28 cellular contexts compared by ENCODE assay signal in genomic region chr9:34451135-34451534, GRCh38. TPM values are rescaled to one million over a fixed set of nuclear protein-coding genes. Genes with fewer than 3 reads are reported as not detected.
DNase-seq lines count a peak whose midpoint lies in the region; ATAC-seq and TF ChIP-seq lines count a peak whose summit lies in the region.
"Had no signal": no experiment of that assay in that cellular context is flagged by ENCODE, and none has a peak within 500 bp of the region (broad histone marks: within the 10 kb centered on the region; RNA-seq: fewer than 3 reads in every experiment).

No MANE protein-coding gene starts in this region.

- H3K27me3 ChIP-seq in left ventricle myocardium inferior (ENCODE audit: low read depth) (no peaks in the 10 kb centered on the region), gastrocnemius medialis (no peaks in the 10 kb centered on the region)
- H3K27me3 ChIP-seq: uterus had no signal

- peak in 1 of 2 donors; percentile 20 for ATAC-seq in gastrocnemius medialis
- ATAC-seq: effector memory CD8-positive, alpha-beta T cell had no signal

- H3K27ac Mint-ChIP-seq in activated T-cell treated with anti-CD3 and anti-CD28 coated beads, Interleukin-2, amount 50 U/mL, for 24 hours = peak overlapping the region; percentile 11
- H3K27ac Mint-ChIP-seq in brain = peak overlapping the region in 3 of 5 experiments; percentile 40 to 70 (median 41)
- H3K27ac Mint-ChIP-seq: activated naive CD8-positive, alpha-beta T cell treated with anti-CD3 and anti-CD28 coated beads for 36 hours; activated T-helper 1 cell treated with anti-CD3 and anti-CD28 coated beads, Interleukin-12 subunit alpha, Interleukin-12 subunit beta, Interleukin-2, Interleukin-4 antibody, amounts not matched to agents 30 ng/mL and 10 ng/mL and 1 ng/mL, durations not matched to agents 14 hours and 24 hours and 36 hours; effector memory CD8-positive, alpha-beta T cell had no signal

- H3K9me3 Mint-ChIP-seq in activated T-cell treated with anti-CD3 and anti-CD28 coated beads, Interleukin-2, amount 50 U/mL, for 24 hours = no peaks in the 10 kb centered on the region
- H3K9me3 Mint-ChIP-seq in brain = peaks cover 0 to 7% (median 0%) of the 10 kb centered on the region in 5 experiments
- H3K9me3 Mint-ChIP-seq: activated naive CD8-positive, alpha-beta T cell treated with anti-CD3 and anti-CD28 coated beads for 36 hours; activated T-helper 1 cell treated with anti-CD3 and anti-CD28 coated beads, Interleukin-12 subunit alpha, Interleukin-12 subunit beta, Interleukin-2, Interleukin-4 antibody, amounts not matched to agents 30 ng/mL and 10 ng/mL and 1 ng/mL, durations not matched to agents 14 hours and 24 hours and 36 hours; effector memory CD8-positive, alpha-beta T cell had no signal

- in situ Hi-C loops in gastrocnemius medialis (cut with MboI; ENCODE audit: low sequenced_read_pairs in 4 of 4) = no loop called here

- H3K36me3 Mint-ChIP-seq in activated T-cell treated with anti-CD3 and anti-CD28 coated beads, Interleukin-2, amount 50 U/mL, for 24 hours (ENCODE audit: low read depth) = no peaks in the 10 kb centered on the region
- peaks cover 40% of the 10 kb centered on the region for H3K36me3 Mint-ChIP-seq in brain
- H3K36me3 Mint-ChIP-seq: activated naive CD8-positive, alpha-beta T cell treated with anti-CD3 and anti-CD28 coated beads for 36 hours had no signal

- no peak overlapping the region for H3K4me3 Mint-ChIP-seq in activated T-cell treated with anti-CD3 and anti-CD28 coated beads, Interleukin-2, amount 50 U/mL, for 24 hours
- H3K4me3 Mint-ChIP-seq in brain = peak overlapping the region in 1 of 5 experiments; percentile 12
- H3K4me3 Mint-ChIP-seq: activated naive CD8-positive, alpha-beta T cell treated with anti-CD3 and anti-CD28 coated beads for 36 hours; activated T-helper 1 cell treated with anti-CD3 and anti-CD28 coated beads, Interleukin-12 subunit alpha, Interleukin-12 subunit beta, Interleukin-2, Interleukin-4 antibody, amounts not matched to agents 30 ng/mL and 10 ng/mL and 1 ng/mL, durations not matched to agents 14 hours and 24 hours and 36 hours; effector memory CD8-positive, alpha-beta T cell had no signal

- no peaks in the 10 kb centered on the region for H3K36me3 ChIP-seq in left ventricle myocardium inferior
- no peaks in the 10 kb centered on the region for H3K36me3 ChIP-seq in gastrocnemius medialis
- H3K36me3 ChIP-seq: prostate gland, uterus had no signal

- H3K9me3 ChIP-seq in left ventricle myocardium inferior (replicated peaks) (no peaks in the 10 kb centered on the region), gastrocnemius medialis (no peaks in the 10 kb centered on the region)
- H3K9me3 ChIP-seq: Caco-2, prostate gland, uterus had no signal

- no peak for TF ChIP-seq POLR2A in gastrocnemius medialis (IDR thresholded peaks at IDR 0.05)

- H3K27ac ChIP-seq in left ventricle myocardium inferior (replicated peaks) (peak overlapping the region; percentile 91), gastrocnemius medialis (peak overlapping the region; percentile 14 to 73 (median 49))
- H3K27ac ChIP-seq: prostate gland, uterus had no signal

- H3K4me3 ChIP-seq in left ventricle myocardium inferior (no peak overlapping the region), gastrocnemius medialis (no peak overlapping the region)
- H3K4me3 ChIP-seq: prostate gland, smooth muscle cell, uterus had no signal

- peaks cover 27% of the 10 kb centered on the region for H3K4me1 Mint-ChIP-seq in activated T-cell treated with anti-CD3 and anti-CD28 coated beads, Interleukin-2, amount 50 U/mL, for 24 hours (ENCODE audit: low read depth)
- H3K4me1 Mint-ChIP-seq in brain = peaks cover 55% of the 10 kb centered on the region

- intact Hi-C loops in left ventricle myocardium inferior (cut with micrococcal nuclease) (no loop called here), gastrocnemius medialis (cut with DNase I; ENCODE audit: low total_unique reads) (loop anchor here (5.0 to 10.0 kb wide), 2 partner anchors 51 to 664 kb away; partner anchors contain the start of gene ATOSB)

- H3K27me3 Mint-ChIP-seq in activated T-cell treated with anti-CD3 and anti-CD28 coated beads, Interleukin-2, amount 50 U/mL, for 24 hours = no peaks in the 10 kb centered on the region
- H3K27me3 Mint-ChIP-seq in brain = peaks cover 1% of the 10 kb centered on the region
- H3K27me3 Mint-ChIP-seq: activated naive CD8-positive, alpha-beta T cell treated with anti-CD3 and anti-CD28 coated beads for 36 hours; effector memory CD8-positive, alpha-beta T cell had no signal

- no peak for DNase-seq in activated T-cell treated with anti-CD3 and anti-CD28 coated beads, Interleukin-2, amount 50 U/mL, for 24 hours
- DNase-seq in activated T-cell treated with anti-CD3 and anti-CD28 coated beads for 4 hours (no peak), left ventricle myocardium inferior (no peak), gastrocnemius medialis (no peak), GM20000 (ENCODE audit: low spot score) (no peak), NCI-H2227 treated with DMSO at 0.1 percent for 48 hours (lab: John Stamatoyannopoulos, UW) (no peak), NCI-H82 (lab: John Stamatoyannopoulos, UW) (no peak)
- DNase-seq: Caco-2; effector memory CD8-positive, alpha-beta T cell; hypothalamus; kidney; NCI-H1092 treated with DMSO at 0.1 percent for 48 hours; NCI-H510A; RPMI8226; stimulated activated CD4-positive, alpha-beta T cell treated with anti-CD3 and anti-CD28 coated beads, Interleukin-4, amount 100 ng/mL, for 1 hour; T1000; uterus had no signal

- peaks cover 100% of the 10 kb centered on the region for H3K4me1 ChIP-seq in left ventricle myocardium inferior
- H3K4me1 ChIP-seq in gastrocnemius medialis = peaks cover 74 to 89% of the 10 kb centered on the region in 2 donors
- H3K4me1 ChIP-seq: Caco-2, prostate gland, uterus had no signal

- no peak for TF ChIP-seq CTCF in brain (conservative IDR thresholded peaks at IDR 0.05)
- TF ChIP-seq CTCF in left ventricle myocardium inferior (IDR thresholded peaks at IDR 0.05; ENCODE audit: borderline replicate concordance) = no peak
- no peak for TF ChIP-seq CTCF in gastrocnemius medialis (IDR thresholded peaks at IDR 0.05 in 4 of 5, conservative IDR thresholded peaks at IDR 0.05 in 1 of 5)
- TF ChIP-seq CTCF in GM20000 (IDR thresholded peaks at IDR 0.05; ENCODE audit: extremely low read depth, missing control alignments) = no peak

RNA-seq across cellular contexts. Expression of gene FAM219A, which starts 7.2 kb away (rescaled TPM):
- 42.7 TPM for polyA plus RNA-seq in brain (ENCODE audit: insufficient read depth, low read depth, low replicate concordance)
- total RNA-seq in left ventricle myocardium inferior = 22.9 TPM
- 10 to 100 TPM; 29.5 to 58.4 (median 41.8) TPM for total RNA-seq in gastrocnemius medialis

RNA-seq across cellular contexts. Expression of gene DNAI1, which starts 7.5 kb away (rescaled TPM):
- 1.7 TPM for polyA plus RNA-seq in brain (ENCODE audit: insufficient read depth, low read depth, low replicate concordance)
- total RNA-seq in left ventricle myocardium inferior (not detected), gastrocnemius medialis (under 1 TPM in 1 of 4 donors, not detected in 3; 0.49 TPM)
- total RNA-seq: A172; activated CD8-positive, alpha-beta memory T cell treated with anti-CD3 and anti-CD28 coated beads for 36 hours; activated naive CD8-positive, alpha-beta T cell treated with anti-CD3 and anti-CD28 coated beads for 36 hours; activated T-helper 1 cell treated with anti-CD3 and anti-CD28 coated beads, Interleukin-12 subunit alpha, Interleukin-12 subunit beta, Interleukin-2, Interleukin-4 antibody, amounts not matched to agents 30 ng/mL and 10 ng/mL and 1 ng/mL, durations not matched to agents 14 hours and 24 hours and 36 hours; HT1080; LHCN-M2; mesenteric fat pad; smooth muscle cell had no signal
- polyA plus RNA-seq: BJ had no signal
